Comparison of ENCODE assay signal across 9 cellular contexts in genomic region chr2:128727914-128728313, GRCh38.
DNase-seq lines count a peak whose midpoint lies in the region; ATAC-seq, FAIRE-seq and TF ChIP-seq lines count a peak whose summit lies in the region.
"Had no signal": no experiment of that assay in that cellular context is flagged by ENCODE, and none has a peak within 500 bp of the region (broad histone marks: within the 10 kb centered on the region; RNA-seq: fewer than 3 reads in every experiment).

No MANE protein-coding gene starts in this region.

- H3K9me3 Mint-ChIP-seq in Calu3 (ENCODE audit: low read depth, unreplicated experiment): peaks cover 5% of the 10 kb centered on the region

- in situ Hi-C loops in KBM-7 (cut with MboI; ENCODE audit: low pct_unique_long_range_greater_than_20kb, low sequenced_read_pairs): no loop called here

- 0 out of 2 replicates have a peak, but pooled peaks cover 4% of the 10 kb centered on the region for H3K9me3 ChIP-seq in MG63

- DNase-seq in BJ (ENCODE audit: low read depth) (peak; percentile 44), MG63 (peak; percentile 31), fibroblast of peridontal ligament (ENCODE audit: extremely low read depth) (peak; percentile 80), Calu3 (no peak), KBM-7 (no peak), D721Med (ENCODE audit: insufficient read length, low spot score) (no peak)
- DNase-seq in stimulated activated CD4-positive, alpha-beta T cell treated with anti-CD3 and anti-CD28 coated beads, Interleukin-4, amount 100 ng/mL, for 4 hours: no peak

- H3K27ac Mint-ChIP-seq in Calu3 (ENCODE audit: unreplicated experiment): no peak overlapping the region

- TF ChIP-seq CTCF in BJ (IDR thresholded peaks at IDR 0.05; ENCODE audit: insufficient read depth, low read depth, low read length): no peak
- no peak for TF ChIP-seq CTCF in Calu3 (IDR thresholded peaks at IDR 0.05; ENCODE audit: unreplicated experiment)
- no peak for TF ChIP-seq CTCF in D721Med (IDR thresholded peaks at IDR 0.05; ENCODE audit: insufficient read depth, missing control alignments)

- no peak overlapping the region for H3K4me3 ChIP-seq in BJ (ENCODE audit: low read depth, low read length)
- no peak overlapping the region for H3K4me3 ChIP-seq in MG63

- no peaks in the 10 kb centered on the region for H3K36me3 ChIP-seq in BJ (ENCODE audit: control insufficient read depth, insufficient read depth, low read length)
- H3K36me3 ChIP-seq in MG63: no peaks in the 10 kb centered on the region

- H3K4me1 Mint-ChIP-seq in Calu3 (ENCODE audit: low read depth, unreplicated experiment): no peaks in the 10 kb centered on the region

- peaks cover 14% of the 10 kb centered on the region for H3K27me3 Mint-ChIP-seq in Calu3 (ENCODE audit: unreplicated experiment)

- H3K36me3 Mint-ChIP-seq in Calu3 (ENCODE audit: insufficient read depth, unreplicated experiment): no peaks in the 10 kb centered on the region

- ATAC-seq in GM21737 (IDR thresholded peaks at IDR 0.05; ENCODE audit: unreplicated experiment): peak; percentile 29

- intact Hi-C loops in Calu3 (cut with micrococcal nuclease; ENCODE audit: unreplicated experiment): no loop called here

- CTCF ChIA-PET in BJ (lab: Yijun Ruan, JAX) (interaction anchor here (0.7 to 4.3 kb wide), 4 partner anchors 9 to 17 kb away, joined by 4 to 23 read pairs (median 4); no protein-coding TSS in a partner anchor), Calu3 (lab: Charles Lee) (no interaction called here)

- H3K4me3 Mint-ChIP-seq in Calu3 (ENCODE audit: low read depth, unreplicated experiment): no peak overlapping the region

- no TSS peak for BruUV-seq in Calu3 (replicated peaks; lab: Mats Ljungman, UMichigan)

- no peak for FAIRE-seq in D721Med (lab: Jason Lieb, UNC)
- FAIRE-seq: G401.6 had no signal

- POLR2A ChIA-PET in BJ (lab: Charles Lee): no interaction called here

- H3K27me3 ChIP-seq in BJ (ENCODE audit: control insufficient read depth, insufficient read depth, low read length) (peaks cover 8% of the 10 kb centered on the region), MG63 (no peaks in the 10 kb centered on the region)

Comparison
In these comparisons a context has a peak if more than half of its experiments do, and no peak if none do; other contexts are left out.
1. DNase-seq: peak in BJ (single experiment), MG63 (single experiment) and fibroblast of peridontal ligament (single experiment); none in Calu3 (single experiment), KBM-7 (single experiment), D721Med (single experiment) and stimulated activated CD4-positive, alpha-beta T cell treated with anti-CD3 and anti-CD28 coated beads, Interleukin-4, amount 100 ng/mL, for 4 hours (0 of 2).